9 cellular contexts compared by ENCODE assay signal in genomic region chr6:26028753-26029569, GRCh38. TPM values are rescaled to one million over a fixed set of nuclear protein-coding genes. Genes with fewer than 3 reads are reported as not detected.
DNase-seq lines count a peak whose midpoint lies in the region; ATAC-seq and TF ChIP-seq lines count a peak whose summit lies in the region.
"Had no signal": no experiment of that assay in that cellular context is flagged by ENCODE, and none has a peak within 500 bp of the region (broad histone marks: within the 10 kb centered on the region; RNA-seq: fewer than 3 reads in every experiment).

No MANE protein-coding gene starts in this region.

- H3K4me3 ChIP-seq in BLaER1 treated with 17β-estradiol and CSF1 and Interleukin-3, amounts not matched to agents 10 nM and 100 nM: no peak overlapping the region
- no peak overlapping the region for H3K4me3 ChIP-seq in HCT116 (replicated peaks in 1 of 2; ENCODE audit: low read depth in 1 of 2, low read length in 2 of 2)
- H3K4me3 ChIP-seq in SU-DHL-6 (ENCODE audit: insufficient read depth, low read length, poor library complexity, severe bottlenecking): peak overlapping the region; percentile 49
- peak overlapping the region; percentile 80; the same call in 1 of the 2 replicates for H3K4me3 ChIP-seq in iPS-20b (ENCODE audit: low read length)
- no peak overlapping the region for H3K4me3 ChIP-seq in left lung

- no peaks in the 10 kb centered on the region for H3K79me2 ChIP-seq in HCT116 (ENCODE audit: insufficient read depth, low read length)
- no peaks in the 10 kb centered on the region for H3K79me2 ChIP-seq in SU-DHL-6 (ENCODE audit: insufficient read depth, low read length)

- intact Hi-C loops in HCT116 (cut with micrococcal nuclease): no loop called here
- intact Hi-C loops in left lung (cut with DNase I): no loop called here

- POLR2A ChIA-PET in HCT116 (lab: Charles Lee): interaction anchor here (1.0 to 9.7 kb wide), 11 partner anchors 7 to 1809 kb away, joined by 5 to 227 read pairs (median 10); a partner anchor contains a TSS

- no TSS peak for BruUV-seq in HCT116 (replicated peaks; lab: Mats Ljungman, UMichigan)

- no peak for TF ChIP-seq POLR2A in HCT116 (IDR thresholded peaks at IDR 0.05; ENCODE audit: borderline replicate concordance, extremely low read depth, insufficient read depth, insufficient read length)

- DNase-seq in HCT116 (ENCODE audit: low read depth, low spot score) (no peak), left lung (no peak), CD1c-positive myeloid dendritic cell (ENCODE audit: extremely low spot score) (no peak), HuH-7.5 (ENCODE audit: low spot score) (no peak)
- DNase-seq: GDM1 had no signal

- H3K36me3 ChIP-seq in BLaER1 treated with 17β-estradiol and CSF1 and Interleukin-3, amounts not matched to agents 10 nM and 100 nM: no peaks in the 10 kb centered on the region
- H3K36me3 ChIP-seq in HCT116 (ENCODE audit: control insufficient read depth in 1 of 2, insufficient read depth in 2 of 2, low read length in 2 of 2) (no peaks in the 10 kb centered on the region), SU-DHL-6 (ENCODE audit: low read length) (no peaks in the 10 kb centered on the region), iPS-20b (ENCODE audit: insufficient read depth, low read depth, low read length) (no peaks in the 10 kb centered on the region), left lung (no peaks in the 10 kb centered on the region)

- peak overlapping the region in 9 of 11 experiments; percentile 82 to 99 (median 93); a peak in 16 of 22 replicates for H3K27ac ChIP-seq in BLaER1 treated with 17β-estradiol and CSF1 and Interleukin-3, amounts not matched to agents 10 nM and 100 nM
- H3K27ac ChIP-seq in HCT116 (ENCODE audit: low read depth, low read length) (peak overlapping the region; percentile 98), SU-DHL-6 (ENCODE audit: low read depth, low read length) (peak overlapping the region; percentile 92), iPS-20b (ENCODE audit: low read length) (peak overlapping the region; percentile 90), left lung (no peak overlapping the region)

- TF ChIP-seq RAD21 in HCT116 (IDR thresholded peaks at IDR 0.05; ENCODE audit: low read depth): no peak

- TF ChIP-seq CTCF in HCT116 (IDR thresholded peaks at IDR 0.05 in 2 of 3, conservative IDR thresholded peaks at IDR 0.05 in 1 of 3; ENCODE audit: borderline replicate concordance in 1 of 3, insufficient read depth in 1 of 3, low read depth in 2 of 3, low read length in 2 of 3) (no peak), SU-DHL-6 (IDR thresholded peaks at IDR 0.05; ENCODE audit: insufficient read depth, low read length, poor library complexity, severe bottlenecking) (no peak), left lung (IDR thresholded peaks at IDR 0.05) (no peak)

- CTCF ChIA-PET in HCT116 (lab: Charles Lee): no interaction called here

- RAD21 ChIA-PET in HCT116 (lab: Charles Lee; ENCODE audit: low non-redundant PET in 1 of 2, low total read pairs in 2 of 2, uncharacterized antibody in 2 of 2, unreplicated experiment in 2 of 2): no interaction called here

- H3F3A ChIP-seq in SU-DHL-6 (ENCODE audit: insufficient read depth): peaks cover 76% of the 10 kb centered on the region

- peak overlapping the region in 10 of 11 experiments; percentile 6 to 93 (median 88); a peak in 17 of 22 replicates for H3K9ac ChIP-seq in BLaER1 treated with 17β-estradiol and CSF1 and Interleukin-3, amounts not matched to agents 10 nM and 100 nM
- peak overlapping the region; percentile 80 for H3K9ac ChIP-seq in HCT116 (ENCODE audit: low read length)
- H3K9ac ChIP-seq in SU-DHL-6 (ENCODE audit: low read length): peak overlapping the region; percentile 64
- peak overlapping the region; percentile 89 for H3K9ac ChIP-seq in iPS-20b (ENCODE audit: low read depth, low read length)

- H4K20me1 ChIP-seq in BLaER1 treated with 17β-estradiol and CSF1 and Interleukin-3, amounts not matched to agents 10 nM and 100 nM: peaks cover 0 to 5% (median 0%) of the 10 kb centered on the region in 11 experiments; a peak in 1 of 22 replicates
- H4K20me1 ChIP-seq in HCT116 (ENCODE audit: insufficient read depth): no peaks in the 10 kb centered on the region
- H4K20me1 ChIP-seq in SU-DHL-6 (ENCODE audit: low read depth, low read length): no peaks in the 10 kb centered on the region

- H3K27me3 ChIP-seq in BLaER1 treated with 17β-estradiol and CSF1 and Interleukin-3, amounts not matched to agents 10 nM and 100 nM: no peaks in the 10 kb centered on the region
- no peaks in the 10 kb centered on the region for H3K27me3 ChIP-seq in HCT116 (ENCODE audit: insufficient read depth, low read length)
- H3K27me3 ChIP-seq in SU-DHL-6 (ENCODE audit: low read length): no peaks in the 10 kb centered on the region
- no peaks in the 10 kb centered on the region for H3K27me3 ChIP-seq in iPS-20b (ENCODE audit: insufficient read depth, low read length)
- no peaks in the 10 kb centered on the region for H3K27me3 ChIP-seq in left lung

- H3K4me1 ChIP-seq in BLaER1 treated with 17β-estradiol and CSF1 and Interleukin-3, amounts not matched to agents 10 nM and 100 nM: peaks cover 52 to 68% (median 60%) of the 10 kb centered on the region in 10 experiments
- peaks cover 47 to 89% of the 10 kb centered on the region in 2 experiments for H3K4me1 ChIP-seq in HCT116 (ENCODE audit: control insufficient read depth in 1 of 2, insufficient read depth in 2 of 2, low read length in 2 of 2)
- H3K4me1 ChIP-seq in iPS-20b (ENCODE audit: insufficient read depth, low read length): peaks cover 33% of the 10 kb centered on the region
- peaks cover 0 to 37% of the 10 kb centered on the region in 2 donors for H3K4me1 ChIP-seq in left lung

- ATAC-seq in HCT116: no peak
- no peak for ATAC-seq in left lung
- ATAC-seq in HG03196 (IDR thresholded peaks at IDR 0.05; ENCODE audit: unreplicated experiment): no peak

- H3K4me2 ChIP-seq in BLaER1 treated with 17β-estradiol and CSF1 and Interleukin-3, amounts not matched to agents 10 nM and 100 nM: peak overlapping the region; percentile 25 to 95 (median 89); a peak in 21 of 22 replicates
- peak overlapping the region; percentile 91 for H3K4me2 ChIP-seq in HCT116 (ENCODE audit: low read length)
- H3K4me2 ChIP-seq in SU-DHL-6 (ENCODE audit: low read depth, low read length, poor library complexity, severe bottlenecking): peak overlapping the region; percentile 65

- H3K9me2 ChIP-seq in HCT116 (ENCODE audit: insufficient read depth) (no peaks in the 10 kb centered on the region), SU-DHL-6 (replicated peaks; ENCODE audit: insufficient read depth, low read length) (no peaks in the 10 kb centered on the region)

- no peaks in the 10 kb centered on the region for H3K9me3 ChIP-seq in BLaER1 treated with 17β-estradiol and CSF1 and Interleukin-3, amounts not matched to agents 10 nM and 100 nM (replicated peaks in 1 of 11)
- no peaks in the 10 kb centered on the region for H3K9me3 ChIP-seq in HCT116 (ENCODE audit: control insufficient read depth in 1 of 2, insufficient read depth in 1 of 2, low read depth in 1 of 2, low read length in 2 of 2)
- H3K9me3 ChIP-seq in SU-DHL-6 (ENCODE audit: insufficient read depth, low read length): peaks cover 5% of the 10 kb centered on the region; the same call in 1 of the 2 replicates
- H3K9me3 ChIP-seq in iPS-20b (ENCODE audit: insufficient read depth, low read depth, low read length): no peaks in the 10 kb centered on the region
- H3K9me3 ChIP-seq in left lung: no peaks in the 10 kb centered on the region

- no peak overlapping the region for H2AFZ ChIP-seq in HCT116 (ENCODE audit: low read depth, low read length, poor library complexity, severe bottlenecking)
- peak overlapping the region; percentile 6 for H2AFZ ChIP-seq in SU-DHL-6 (ENCODE audit: low read depth, low read length, severe bottlenecking)

TF ChIP-seq in HCT116, 20 proteins besides CTCF, POLR2A, EP300 and RAD21:
- TF ChIP-seq YY1 (IDR thresholded peaks at IDR 0.05; ENCODE audit: extremely low read depth, insufficient replicate concordance, low read depth, low read length): peak; percentile 44
- TF ChIP-seq TCF7L2 (IDR thresholded peaks at IDR 0.05; ENCODE audit: borderline replicate concordance, extremely low read depth, insufficient read depth, insufficient read length): no peak
- no peak for TF ChIP-seq FOSL1 (IDR thresholded peaks at IDR 0.05; ENCODE audit: low read depth)

RNA-seq across cellular contexts. Expression of gene HFE, which starts 58.3 kb away (rescaled TPM):
- total RNA-seq in HCT116 (2021; ENCODE audit: unreplicated experiment): 9.8 TPM
- 12.0 and 13.4 TPM in 2 replicates for polyA plus RNA-seq in HCT116 (2012)
- 10 to 100 TPM; 11.8 to 12.7 TPM for total RNA-seq in left lung

Comparison
In these comparisons a context has a peak if more than half of its experiments do, and no peak if none do; other contexts are left out.
1. H3K27ac ChIP-seq: peak in BLaER1 treated with 17β-estradiol and CSF1 and Interleukin-3, amounts not matched to agents 10 nM and 100 nM (9 of 11), HCT116 (single experiment), SU-DHL-6 (single experiment) and iPS-20b (single experiment); none in left lung (0 of 2).
2. H3K4me3 ChIP-seq: peak in SU-DHL-6 (single experiment) and iPS-20b (single experiment); none in BLaER1 treated with 17β-estradiol and CSF1 and Interleukin-3, amounts not matched to agents 10 nM and 100 nM (0 of 10), HCT116 (0 of 2) and left lung (0 of 2).
3. Peak in every context shown above with its lines, with median percentiles within 50 percentile points of each other: H3K4me2 ChIP-seq and H3K9ac ChIP-seq.